8 cellular contexts compared by ENCODE assay signal in genomic region chr2:62774555-62775366, GRCh38.
DNase-seq lines count a peak whose midpoint lies in the region; ATAC-seq and TF ChIP-seq lines count a peak whose summit lies in the region.

No MANE protein-coding gene starts in this region.

- peak overlapping the region; percentile 46 for H3K27ac Mint-ChIP-seq in activated T-cell treated with anti-CD3 and anti-CD28 coated beads, Interleukin-2, amount 50 U/mL, for 72 hours
- peak overlapping the region; percentile 63 for H3K27ac Mint-ChIP-seq in osteocyte (ENCODE audit: unreplicated experiment)

- DNase-seq in activated T-cell treated with anti-CD3 and anti-CD28 coated beads, Interleukin-2, amount 50 U/mL, for 72 hours: peak in 1 of 2 donors; percentile 18
- DNase-seq in activated T-cell treated with anti-CD3 and anti-CD28 coated beads for 4 hours (no peak), Kasumi-1 (lab: John Stamatoyannopoulos, UW) (peak; percentile 34 to 60), fibroblast of gingiva (ENCODE audit: low read depth) (peak; percentile 43), osteocyte (ENCODE audit: extremely low spot score, unreplicated experiment) (no peak)

- H3K4me1 Mint-ChIP-seq in activated T-cell treated with anti-CD3 and anti-CD28 coated beads, Interleukin-2, amount 50 U/mL, for 72 hours (ENCODE audit: low read depth): no peaks in the 10 kb centered on the region
- peaks cover 6% of the 10 kb centered on the region for H3K4me1 Mint-ChIP-seq in osteocyte (ENCODE audit: unreplicated experiment)

- no peak overlapping the region for H3K4me3 Mint-ChIP-seq in activated T-cell treated with anti-CD3 and anti-CD28 coated beads, Interleukin-2, amount 50 U/mL, for 72 hours
- no peak overlapping the region for H3K4me3 Mint-ChIP-seq in osteocyte (ENCODE audit: unreplicated experiment)

- peak in 1 of 2 donors; percentile 45 for ATAC-seq in activated T-cell treated with anti-CD3 and anti-CD28 coated beads, Interleukin-2, amount 50 U/mL, for 72 hours (replicated peaks in 1 of 2)
- ATAC-seq in SK-N-SH treated with all-trans-retinoic acid at 6 μM for 48 hours: peak; percentile 86
- ATAC-seq in GM19467 (IDR thresholded peaks at IDR 0.05; ENCODE audit: unreplicated experiment): no peak
- ATAC-seq in HG03025 (IDR thresholded peaks at IDR 0.05; ENCODE audit: low FRiP score, unreplicated experiment): no peak

- TF ChIP-seq CTCF in osteocyte (IDR thresholded peaks at IDR 0.05): peak; percentile 76

- no peaks in the 10 kb centered on the region for H3K27me3 Mint-ChIP-seq in activated T-cell treated with anti-CD3 and anti-CD28 coated beads, Interleukin-2, amount 50 U/mL, for 72 hours (ENCODE audit: low read depth)
- H3K27me3 Mint-ChIP-seq in osteocyte (ENCODE audit: unreplicated experiment): no peaks in the 10 kb centered on the region

- H3K36me3 Mint-ChIP-seq in activated T-cell treated with anti-CD3 and anti-CD28 coated beads, Interleukin-2, amount 50 U/mL, for 72 hours (ENCODE audit: insufficient read depth in 2 of 2): no peaks in the 10 kb centered on the region
- H3K36me3 Mint-ChIP-seq in osteocyte (ENCODE audit: unreplicated experiment): peaks cover 3% of the 10 kb centered on the region

- H3K9me3 Mint-ChIP-seq in activated T-cell treated with anti-CD3 and anti-CD28 coated beads, Interleukin-2, amount 50 U/mL, for 72 hours: no peaks in the 10 kb centered on the region
- H3K9me3 Mint-ChIP-seq in osteocyte (ENCODE audit: unreplicated experiment): peaks cover 5% of the 10 kb centered on the region

TF ChIP-seq in SK-N-SH treated with all-trans-retinoic acid at 6 μM for 48 hours, 23 proteins besides CTCF, POLR2A, EP300 and RAD21:
- TF ChIP-seq ZFP3 (CRISPR knock-in tag; IDR thresholded peaks at IDR 0.05): peak; percentile 40; the same call in 1 of the 2 replicates
- no peak for TF ChIP-seq RARB (CRISPR knock-in tag; IDR thresholded peaks at IDR 0.05)
- no peak for TF ChIP-seq TOX (CRISPR knock-in tag; IDR thresholded peaks at IDR 0.05; ENCODE audit: borderline replicate concordance)
- TF ChIP-seq, protein P1, sequence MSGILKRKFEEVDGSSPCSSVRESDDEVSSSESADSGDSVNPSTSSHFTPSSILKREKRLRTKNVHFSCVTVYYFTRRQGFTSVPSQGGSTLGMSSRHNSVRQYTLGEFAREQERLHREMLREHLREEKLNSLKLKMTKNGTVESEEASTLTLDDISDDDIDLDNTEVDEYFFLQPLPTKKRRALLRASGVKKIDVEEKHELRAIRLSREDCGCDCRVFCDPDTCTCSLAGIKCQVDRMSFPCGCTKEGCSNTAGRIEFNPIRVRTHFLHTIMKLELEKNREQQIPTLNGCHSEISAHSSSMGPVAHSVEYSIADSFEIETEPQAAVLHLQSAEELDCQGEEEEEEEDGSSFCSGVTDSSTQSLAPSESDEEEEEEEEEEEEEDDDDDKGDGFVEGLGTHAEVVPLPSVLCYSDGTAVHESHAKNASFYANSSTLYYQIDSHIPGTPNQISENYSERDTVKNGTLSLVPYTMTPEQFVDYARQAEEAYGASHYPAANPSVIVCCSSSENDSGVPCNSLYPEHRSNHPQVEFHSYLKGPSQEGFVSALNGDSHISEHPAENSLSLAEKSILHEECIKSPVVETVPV (CRISPR knock-in tag; IDR thresholded peaks at IDR 0.05): no peak
- no peak for TF ChIP-seq BACH2 (CRISPR knock-in tag; IDR thresholded peaks at IDR 0.05; ENCODE audit: borderline replicate concordance)
- TF ChIP-seq CSDC2 (CRISPR knock-in tag; IDR thresholded peaks at IDR 0.05): no peak
- no peak for TF ChIP-seq OSR1 (CRISPR knock-in tag; IDR thresholded peaks at IDR 0.05)
- TF ChIP-seq ZNF70 (CRISPR knock-in tag; IDR thresholded peaks at IDR 0.05): no peak
- no peak for TF ChIP-seq TSHZ2 (CRISPR knock-in tag; IDR thresholded peaks at IDR 0.05)

Comparison
In these comparisons a context has a peak if more than half of its experiments do, and no peak if none do; other contexts are left out.
1. DNase-seq: peak in Kasumi-1 (2 of 2) and fibroblast of gingiva (single experiment); none in activated T-cell treated with anti-CD3 and anti-CD28 coated beads for 4 hours (single experiment) and osteocyte (single experiment).